22 cellular contexts compared by ENCODE assay signal in genomic region chr17:64134996-64135395, GRCh38.
"Had no signal": no experiment of that assay in that cellular context is flagged by ENCODE, and none has a peak within 500 bp of the region (broad histone marks: within the 10 kb centered on the region; RNA-seq: fewer than 3 reads in every experiment).

No MANE protein-coding gene starts in this region.

- H3K9me3 ChIP-seq: adrenal gland, ascending aorta, body of pancreas, MG63, SJSA1 had no signal

- H3K4me3 ChIP-seq: adrenal gland, ascending aorta, body of pancreas, MG63, SJSA1 had no signal

- H3K27ac ChIP-seq: ascending aorta, SJSA1 had no signal

- DNase-seq: activated CD4-positive, alpha-beta T cell treated with anti-CD3 and anti-CD28 coated beads for 1 hour; activated CD4-positive, alpha-beta T cell treated with anti-CD3 and anti-CD28 coated beads, Interleukin-2, amount 10 ng/mL, durations not matched to agents 24 days and 14 days; activated CD4-positive, alpha-beta T cell treated with anti-CD3 and anti-CD28 coated beads, Interleukin-2, amount 50 U/mL, for 48 hours; activated gamma-delta T cell; activated naive CD4-positive, alpha-beta T cell treated with anti-CD3 and anti-CD28 coated beads for 36 hours; activated naive CD8-positive, alpha-beta T cell treated with anti-CD3 and anti-CD28 coated beads, Interleukin-2, amount 10 ng/mL, durations not matched to agents 7 days and 5 days; activated T-cell treated with anti-CD3 and anti-CD28 coated beads for 4 hours; activated T-cell treated with anti-CD3 and anti-CD28 coated beads, Interleukin-2, amount 50 U/mL, for 48 hours; body of pancreas; central memory CD4-positive, alpha-beta T cell; MG63; NCI-H1105; NCI-H1436; NCI-H187; NCI-H2081; NCI-H510A treated with DMSO at 0.1 percent for 48 hours; NCI-H69; SHP77; SW 1271 had no signal

- H3K27me3 ChIP-seq: adrenal gland, ascending aorta, body of pancreas, MG63 had no signal

- H3K36me3 ChIP-seq: adrenal gland, ascending aorta, MG63, SJSA1 had no signal
